In the genomic region with DNA sequence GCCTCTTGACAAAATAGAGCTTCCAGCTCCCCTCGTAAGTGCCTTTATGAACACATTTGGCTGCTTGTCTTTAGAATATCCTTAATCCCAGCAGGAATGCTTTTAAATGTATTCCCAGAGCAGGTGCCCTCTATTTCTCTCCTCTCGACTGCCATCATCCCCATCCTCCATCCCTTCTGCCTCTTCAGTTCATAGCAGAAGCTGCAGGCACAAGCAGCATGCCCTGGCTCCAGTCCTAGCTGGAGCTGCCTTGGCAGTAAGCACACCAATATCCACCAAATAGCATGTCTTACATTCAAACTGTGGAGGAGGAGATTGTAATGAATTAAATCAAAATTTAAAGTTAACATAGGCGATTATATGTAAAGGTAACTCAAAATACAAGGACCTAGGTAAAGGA, we compare ENCODE assay signal across 18 cellular contexts.
DNase-seq lines count a peak whose midpoint lies in the region; ATAC-seq lines count a peak whose summit lies in the region.
"Had no signal": no experiment of that assay in that cellular context is flagged by ENCODE, and none has a peak within 500 bp of the region (broad histone marks: within the 10 kb centered on the region; RNA-seq: fewer than 3 reads in every experiment).

No MANE protein-coding gene starts in this region.

- no peak for ATAC-seq in stimulated activated effector memory CD8-positive, alpha-beta T cell treated with anti-CD3 and anti-CD28 coated beads, Interleukin-12 subunit alpha, Interleukin-12 subunit beta, amount 100 ng/mL, for 72 hours
- ATAC-seq: T-helper 17 cell had no signal

- DNase-seq in G401 (ENCODE audit: low spot score): peak; percentile 93
- peak; percentile 80 for DNase-seq in NCI-H1105 treated with DMSO at 0.1 percent for 48 hours (lab: John Stamatoyannopoulos, UW)
- peak; percentile 10 for DNase-seq in NCI-H345 treated with DMSO at 0.1 percent for 48 hours (lab: John Stamatoyannopoulos, UW; ENCODE audit: unreplicated experiment)
- DNase-seq in iPS-NIHi7 (ENCODE audit: extremely low spot score): peak; percentile 10
- no peak for DNase-seq in putamen (ENCODE audit: low spot score)
- DNase-seq in AG08395 (ENCODE audit: low spot score): no peak
- DNase-seq in T-helper 1 cell: no peak
- DNase-seq in stimulated activated effector memory CD8-positive, alpha-beta T cell treated with anti-CD3 and anti-CD28 coated beads, Interleukin-12 subunit alpha, Interleukin-12 subunit beta, amount 100 ng/mL, for 72 hours (ENCODE audit: low spot score in 2 of 2): no peak
- DNase-seq: ACHN; CD4-positive, CD25-positive, alpha-beta regulatory T cell; DMS53; HCEC 1CT; NCI-H146; NCI-H526; NK-92 treated with Interleukin-12 subunit alpha and Interleukin-12 subunit beta, amount 100 ng/mL, for 24 hours; SHP77; T-helper 17 cell had no signal

- H3K9me3 Mint-ChIP-seq in stimulated activated effector memory CD8-positive, alpha-beta T cell treated with anti-CD3 and anti-CD28 coated beads, Interleukin-12 subunit alpha, Interleukin-12 subunit beta, amount 100 ng/mL, for 72 hours: no peaks in the 10 kb centered on the region

- H3K27ac Mint-ChIP-seq in stimulated activated effector memory CD8-positive, alpha-beta T cell treated with anti-CD3 and anti-CD28 coated beads, Interleukin-12 subunit alpha, Interleukin-12 subunit beta, amount 100 ng/mL, for 72 hours: no peak overlapping the region
- H3K27ac Mint-ChIP-seq: B cell; CD4-positive, CD25-positive, alpha-beta regulatory T cell; T-helper 17 cell had no signal

- H3K4me1 Mint-ChIP-seq in stimulated activated effector memory CD8-positive, alpha-beta T cell treated with anti-CD3 and anti-CD28 coated beads, Interleukin-12 subunit alpha, Interleukin-12 subunit beta, amount 100 ng/mL, for 72 hours: no peaks in the 10 kb centered on the region
- H3K4me1 Mint-ChIP-seq: B cell; CD4-positive, CD25-positive, alpha-beta regulatory T cell had no signal

- in situ Hi-C loops in G401 (cut with HindIII; ENCODE audit: low sequenced_read_pairs): no loop called here

- no peak overlapping the region for H3K4me3 Mint-ChIP-seq in stimulated activated effector memory CD8-positive, alpha-beta T cell treated with anti-CD3 and anti-CD28 coated beads, Interleukin-12 subunit alpha, Interleukin-12 subunit beta, amount 100 ng/mL, for 72 hours
- H3K4me3 Mint-ChIP-seq: B cell; CD4-positive, CD25-positive, alpha-beta regulatory T cell; T-helper 17 cell had no signal

- no peaks in the 10 kb centered on the region for H3K36me3 Mint-ChIP-seq in stimulated activated effector memory CD8-positive, alpha-beta T cell treated with anti-CD3 and anti-CD28 coated beads, Interleukin-12 subunit alpha, Interleukin-12 subunit beta, amount 100 ng/mL, for 72 hours
- H3K36me3 Mint-ChIP-seq: CD4-positive, CD25-positive, alpha-beta regulatory T cell had no signal

Comparison
In these comparisons a context has a peak if more than half of its experiments do, and no peak if none do; other contexts are left out.
1. DNase-seq: peak in G401 (single experiment), NCI-H1105 treated with DMSO at 0.1 percent for 48 hours (single experiment), NCI-H345 treated with DMSO at 0.1 percent for 48 hours (single experiment) and iPS-NIHi7 (single experiment); none in putamen (single experiment), AG08395 (single experiment), T-helper 1 cell (0 of 5) and stimulated activated effector memory CD8-positive, alpha-beta T cell treated with anti-CD3 and anti-CD28 coated beads, Interleukin-12 subunit alpha, Interleukin-12 subunit beta, amount 100 ng/mL, for 72 hours (0 of 2).